ENCODE assay signal across 12 cellular contexts in the genomic region with DNA sequence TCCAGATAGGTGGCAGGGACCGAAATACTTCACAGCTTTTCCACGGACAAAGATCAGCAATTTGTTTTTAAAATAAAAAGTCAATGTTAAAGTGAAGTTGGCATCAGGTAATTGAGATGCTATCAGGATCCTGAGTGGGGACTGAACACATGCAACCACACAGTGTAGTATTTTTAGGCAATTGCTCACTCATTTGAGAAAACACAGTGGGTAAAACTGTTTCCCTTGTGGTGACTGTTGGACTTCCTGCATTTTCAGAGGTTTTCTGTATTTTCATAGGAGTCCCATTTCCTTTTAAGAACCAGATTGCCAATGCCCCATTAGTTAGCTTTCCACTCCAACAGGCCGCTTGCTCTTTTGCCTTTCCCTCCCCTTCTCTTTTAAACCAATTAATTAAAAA.
DNase-seq lines count a peak whose midpoint lies in the region; ATAC-seq and TF ChIP-seq lines count a peak whose summit lies in the region.
"Had no signal": no experiment of that assay in that cellular context is flagged by ENCODE, and none has a peak within 500 bp of the region (broad histone marks: within the 10 kb centered on the region; RNA-seq: fewer than 3 reads in every experiment).

No MANE protein-coding gene starts in this region.

- H4K20me1 ChIP-seq in SK-N-SH (ENCODE audit: insufficient read depth): no peaks in the 10 kb centered on the region

- peaks cover 16% of the 10 kb centered on the region for H3F3A ChIP-seq in SK-N-SH (replicated peaks; ENCODE audit: insufficient read depth)

- peak overlapping the region; percentile 1 for H3K4me3 Mint-ChIP-seq in activated naive CD8-positive, alpha-beta T cell
- H3K4me3 Mint-ChIP-seq in activated naive CD8-positive, alpha-beta T cell treated with anti-CD3 and anti-CD28 coated beads for 36 hours: no peak overlapping the region
- H3K4me3 Mint-ChIP-seq in activated CD8-positive, alpha-beta T cell treated with anti-CD3 and anti-CD28 coated beads, Interleukin-2, amount 10 ng/mL, durations not matched to agents 7 days and 5 days: peak overlapping the region; percentile 41

- H3K9me3 ChIP-seq in esophagus squamous epithelium (no peaks in the 10 kb centered on the region), tibial nerve (no peaks in the 10 kb centered on the region), SK-N-SH (no peaks in the 10 kb centered on the region)

- peaks cover 48% of the 10 kb centered on the region for H3K4me1 Mint-ChIP-seq in activated naive CD8-positive, alpha-beta T cell (ENCODE audit: low read depth)
- H3K4me1 Mint-ChIP-seq in activated naive CD8-positive, alpha-beta T cell treated with anti-CD3 and anti-CD28 coated beads for 36 hours: peaks cover 34% of the 10 kb centered on the region
- peaks cover 79% of the 10 kb centered on the region for H3K4me1 Mint-ChIP-seq in activated CD8-positive, alpha-beta T cell treated with anti-CD3 and anti-CD28 coated beads, Interleukin-2, amount 10 ng/mL, durations not matched to agents 7 days and 5 days (ENCODE audit: low read depth)

- intact Hi-C loops in esophagus squamous epithelium (cut with DNase I): no loop called here

- 56 to 73% methylated on average over 3 of the region's 3 CpGs for WGBS in esophagus squamous epithelium, 2 donors
- 80 to 91% methylated on average over 3 of the region's 3 CpGs for WGBS in tibial nerve, 2 donors
- WGBS in SK-N-SH (ENCODE audit: low lambda C conversion rate): 55% methylated on average over 3 of the region's 3 CpGs

- ATAC-seq in HG03108 (IDR thresholded peaks at IDR 0.05; ENCODE audit: unreplicated experiment): peak; percentile 81
- ATAC-seq in activated CD8-positive, alpha-beta T cell treated with anti-CD3 and anti-CD28 coated beads, Interleukin-2, amount 10 ng/mL, durations not matched to agents 7 days and 5 days: peak; percentile 87

- no peaks in the 10 kb centered on the region for H3K79me2 ChIP-seq in SK-N-SH (ENCODE audit: insufficient read depth)

- H3K9me3 Mint-ChIP-seq in activated naive CD8-positive, alpha-beta T cell (ENCODE audit: low read depth): no peaks in the 10 kb centered on the region
- H3K9me3 Mint-ChIP-seq in activated naive CD8-positive, alpha-beta T cell treated with anti-CD3 and anti-CD28 coated beads for 36 hours: no peaks in the 10 kb centered on the region
- H3K9me3 Mint-ChIP-seq in activated CD8-positive, alpha-beta T cell treated with anti-CD3 and anti-CD28 coated beads, Interleukin-2, amount 10 ng/mL, durations not matched to agents 7 days and 5 days (ENCODE audit: insufficient read depth): no peaks in the 10 kb centered on the region

- TF ChIP-seq POLR2A in esophagus squamous epithelium (IDR thresholded peaks at IDR 0.05) (no peak), tibial nerve (IDR thresholded peaks at IDR 0.05) (no peak)

- CTCF ChIA-PET in activated CD8-positive, alpha-beta T cell treated with anti-CD3 and anti-CD28 coated beads, Interleukin-2, amount 10 ng/mL, durations not matched to agents 7 days and 5 days (lab: Charles Lee): interaction anchor here (1.0 to 1.2 kb wide), 2 partner anchors 14 to 125 kb away, joined by 3 read pairs; no protein-coding TSS in a partner anchor
- CTCF ChIA-PET in SK-N-SH (lab: Yijun Ruan, JAX): interaction anchor here (0.9 kb wide), 1 partner anchor 118 kb away, joined by 3 read pairs; no protein-coding TSS in a partner anchor

- H3K4me2 ChIP-seq in SK-N-SH: no peak overlapping the region

- TF ChIP-seq EP300 in tibial nerve (IDR thresholded peaks at IDR 0.05) (no peak), SK-N-SH (IDR thresholded peaks at IDR 0.05; ENCODE audit: borderline replicate concordance in 1 of 2, low read depth in 1 of 2, low read length in 1 of 2) (no peak)

- H3K36me3 ChIP-seq in esophagus squamous epithelium (no peaks in the 10 kb centered on the region), tibial nerve (no peaks in the 10 kb centered on the region), SK-N-SH (replicated peaks in 1 of 2; ENCODE audit: control insufficient read depth in 1 of 2, insufficient read depth in 2 of 2, low read length in 1 of 2) (no peaks in the 10 kb centered on the region)

- H3K27me3 ChIP-seq in esophagus squamous epithelium (no peaks in the 10 kb centered on the region), tibial nerve (no peaks in the 10 kb centered on the region), SK-N-SH (ENCODE audit: insufficient read depth) (no peaks in the 10 kb centered on the region)

- TF ChIP-seq RAD21 in SK-N-SH (IDR thresholded peaks at IDR 0.05; ENCODE audit: low read length): no peak

- H3K9me2 ChIP-seq in SK-N-SH: no peaks in the 10 kb centered on the region

- no peak overlapping the region for H2AFZ ChIP-seq in SK-N-SH (ENCODE audit: low read depth)

- POLR2A ChIA-PET in activated CD8-positive, alpha-beta T cell treated with anti-CD3 and anti-CD28 coated beads, Interleukin-2, amount 10 ng/mL, durations not matched to agents 7 days and 5 days (lab: Charles Lee): no interaction called here
- POLR2A ChIA-PET in SK-N-SH (lab: Yijun Ruan, JAX): no interaction called here

- H3K4me3 ChIP-seq in esophagus squamous epithelium: no peak overlapping the region
- no peak overlapping the region for H3K4me3 ChIP-seq in tibial nerve
- H3K4me3 ChIP-seq in SK-N-SH (ENCODE audit: low read depth in 2 of 2, low read length in 1 of 2): no peak overlapping the region

- H3K4me1 ChIP-seq in esophagus squamous epithelium (peaks cover 0 to 4% (median 3%) of the 10 kb centered on the region in 3 donors), tibial nerve (peaks cover 0 to 41% (median 3%) of the 10 kb centered on the region in 4 donors), SK-N-SH (ENCODE audit: control insufficient read depth in 1 of 2, insufficient read depth in 2 of 2, low read depth in 1 of 2, low read length in 1 of 2) (peaks cover 0 to 9% of the 10 kb centered on the region in 2 experiments; a peak in 2 of 4 replicates)

- no peak for DNase-seq in activated naive CD8-positive, alpha-beta T cell treated with anti-CD3 and anti-CD28 coated beads for 36 hours
- peak; percentile 34 for DNase-seq in activated CD8-positive, alpha-beta T cell treated with anti-CD3 and anti-CD28 coated beads, Interleukin-2, amount 10 ng/mL, durations not matched to agents 7 days and 5 days
- DNase-seq in esophagus squamous epithelium (lab: John Stamatoyannopoulos, UW) (no peak), tibial nerve (ENCODE audit: low spot score in 2 of 2) (no peak), NCI-H2081 (lab: John Stamatoyannopoulos, UW) (no peak), SK-N-SH (no peak)
- DNase-seq: activated naive CD4-positive, alpha-beta T cell treated with anti-CD3 and anti-CD28 coated beads, Interleukin-2, amount 50 U/mL, for 16 hours; NCI-H510A; stimulated activated CD4-positive, alpha-beta T cell treated with anti-CD3 and anti-CD28 coated beads, Interleukin-4, amount 100 ng/mL, for 1 hour had no signal

- H3K27ac ChIP-seq in esophagus squamous epithelium (no peak overlapping the region), tibial nerve (no peak overlapping the region), SK-N-SH (ENCODE audit: low read depth in 2 of 2, low read length in 1 of 2) (peak overlapping the region in 1 of 2 experiments; percentile 66; a peak in 1 of 4 replicates)
- H3K27ac ChIP-seq: HL-60 had no signal

- TF ChIP-seq CTCF in esophagus squamous epithelium (IDR thresholded peaks at IDR 0.05): no peak
- no peak for TF ChIP-seq CTCF in tibial nerve (IDR thresholded peaks at IDR 0.05)
- TF ChIP-seq CTCF in SK-N-SH (IDR thresholded peaks at IDR 0.05): no peak

- peak overlapping the region; percentile 66 for H3K27ac Mint-ChIP-seq in activated naive CD8-positive, alpha-beta T cell
- no peak overlapping the region for H3K27ac Mint-ChIP-seq in activated naive CD8-positive, alpha-beta T cell treated with anti-CD3 and anti-CD28 coated beads for 36 hours
- H3K27ac Mint-ChIP-seq in activated CD8-positive, alpha-beta T cell treated with anti-CD3 and anti-CD28 coated beads, Interleukin-2, amount 10 ng/mL, durations not matched to agents 7 days and 5 days: peak overlapping the region; percentile 66

- H3K27me3 Mint-ChIP-seq in activated naive CD8-positive, alpha-beta T cell: no peaks in the 10 kb centered on the region
- no peaks in the 10 kb centered on the region for H3K27me3 Mint-ChIP-seq in activated naive CD8-positive, alpha-beta T cell treated with anti-CD3 and anti-CD28 coated beads for 36 hours
- H3K27me3 Mint-ChIP-seq in activated CD8-positive, alpha-beta T cell treated with anti-CD3 and anti-CD28 coated beads, Interleukin-2, amount 10 ng/mL, durations not matched to agents 7 days and 5 days (ENCODE audit: low read depth): peaks cover 9% of the 10 kb centered on the region

- H3K36me3 Mint-ChIP-seq in activated naive CD8-positive, alpha-beta T cell: no peaks in the 10 kb centered on the region
- H3K36me3 Mint-ChIP-seq in activated naive CD8-positive, alpha-beta T cell treated with anti-CD3 and anti-CD28 coated beads for 36 hours: peaks cover 2% of the 10 kb centered on the region
- peaks cover 12% of the 10 kb centered on the region for H3K36me3 Mint-ChIP-seq in activated CD8-positive, alpha-beta T cell treated with anti-CD3 and anti-CD28 coated beads, Interleukin-2, amount 10 ng/mL, durations not matched to agents 7 days and 5 days (ENCODE audit: low read depth)

- H3K9ac ChIP-seq in SK-N-SH: no peak overlapping the region

TF ChIP-seq in SK-N-SH, 30 proteins besides CTCF, POLR2A, EP300 and RAD21 (continues in another document):
- TF ChIP-seq JUND (IDR thresholded peaks at IDR 0.05) (no peak), SMC3 (IDR thresholded peaks at IDR 0.05; ENCODE audit: low read depth, low read length) (no peak), YY1 (IDR thresholded peaks at IDR 0.05; ENCODE audit: low read depth) (no peak), CHD2 (IDR thresholded peaks at IDR 0.05; ENCODE audit: low read length, partially characterized antibody) (no peak), NFIC (IDR thresholded peaks at IDR 0.05; ENCODE audit: borderline replicate concordance) (no peak), GATA2 (CRISPR knock-in tag; IDR thresholded peaks at IDR 0.05) (no peak), TEAD4 (IDR thresholded peaks at IDR 0.05; ENCODE audit: borderline replicate concordance, insufficient read depth) (no peak), RXRA (IDR thresholded peaks at IDR 0.05; ENCODE audit: borderline replicate concordance, low read depth) (no peak), GABPA (IDR thresholded peaks at IDR 0.05; ENCODE audit: low read depth) (no peak), FOXM1 (IDR thresholded peaks at IDR 0.05; ENCODE audit: low read depth) (no peak), TAF1 (IDR thresholded peaks at IDR 0.05; ENCODE audit: borderline replicate concordance, low read depth, low read length) (no peak)
